Comparison of ENCODE assay signal across 18 cellular contexts in the genomic region with DNA sequence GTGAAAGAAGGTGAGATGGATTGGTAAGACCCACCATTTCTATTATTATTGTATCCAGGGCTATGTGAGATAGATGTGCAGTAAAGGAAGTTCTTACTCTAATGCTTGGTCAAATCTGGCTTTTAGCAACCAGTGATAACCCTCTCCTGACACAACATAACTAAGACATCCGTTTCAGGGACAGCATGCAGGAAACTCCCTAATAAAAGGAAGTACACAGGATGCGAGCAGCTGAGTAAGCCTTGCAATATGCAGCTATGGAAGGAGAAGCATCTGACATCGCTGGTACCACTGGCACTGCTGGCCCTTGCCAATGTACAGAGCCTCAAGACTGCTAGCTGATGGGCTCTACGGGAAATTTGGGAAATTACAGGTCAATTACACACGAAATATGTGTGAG.
DNase-seq lines count a peak whose midpoint lies in the region; ATAC-seq, FAIRE-seq and TF ChIP-seq lines count a peak whose summit lies in the region.
"Had no signal": no experiment of that assay in that cellular context is flagged by ENCODE, and none has a peak within 500 bp of the region (broad histone marks: within the 10 kb centered on the region; RNA-seq: fewer than 3 reads in every experiment).

No MANE protein-coding gene starts in this region.

- DNase-seq in A673 (ENCODE audit: low spot score) = peak; percentile 22
- peak; percentile 11 for DNase-seq in NB4 (ENCODE audit: low read depth)
- DNase-seq in GM12878 (ENCODE audit: low read depth, low spot score) = no peak
- no peak for DNase-seq in right lobe of liver
- DNase-seq in activated CD8-positive, alpha-beta memory T cell treated with anti-CD3 and anti-CD28 coated beads, Interleukin-2, amount 50 U/mL, for 48 hours = no peak
- no peak for DNase-seq in head of caudate nucleus
- DNase-seq in Karpas-422 = no peak
- DNase-seq: DMS 273 treated with DMSO at 0.1 percent for 48 hours, H9, MV-4-11, NCI-H1417 treated with DMSO at 0.1 percent for 48 hours, NCI-H1930, NCI-H2171, NCI-H510A treated with DMSO at 0.1 percent for 48 hours, NCI-H82 had no signal

- H4K20me1 ChIP-seq in GM12878 (ENCODE audit: control insufficient read depth, insufficient read depth) (no peaks in the 10 kb centered on the region), Karpas-422 (ENCODE audit: insufficient read depth, low read depth, low read length) (no peaks in the 10 kb centered on the region)

- intact Hi-C loops in A673 (cut with micrococcal nuclease; ENCODE audit: unreplicated experiment) (no loop called here), GM12878 (cut with micrococcal nuclease; ENCODE audit: unreplicated experiment) (no loop called here), right lobe of liver (cut with DNase I) (no loop called here), head of caudate nucleus (cut with DNase I) (no loop called here)

- peaks cover under 1% of the 10 kb centered on the region for H3K4me1 ChIP-seq in A673 (ENCODE audit: insufficient read depth, low read length, poor library complexity, severe bottlenecking)
- H3K4me1 ChIP-seq in GM12878 (ENCODE audit: control insufficient read depth, insufficient read depth, low read length) = no peaks in the 10 kb centered on the region
- H3K4me1 ChIP-seq in right lobe of liver = no peaks in the 10 kb centered on the region
- H3K4me1 ChIP-seq in Karpas-422 (ENCODE audit: low read length) = no peaks in the 10 kb centered on the region

- SMC1A ChIA-PET in GM12878 (lab: Charles Lee; ENCODE audit: uncharacterized antibody, unreplicated experiment) = interaction anchor here (0.7 to 1.9 kb wide), 4 partner anchors 10 to 80 kb away, joined by 3 to 12 read pairs (median 4); no protein-coding TSS in a partner anchor

- in situ Hi-C loops in GM12878 (cut with MboI) = no loop called here

- POLR2A ChIA-PET in A673 (lab: Charles Lee; ENCODE audit: low non-redundant PET) (no interaction called here), GM12878 (lab: Charles Lee) (interaction anchor here (1.1 kb wide), 1 partner anchor 12 kb away, joined by 3 read pairs; no protein-coding TSS in a partner anchor)

- TF ChIP-seq EP300 in GM12878 (IDR thresholded peaks at IDR 0.05; ENCODE audit: borderline replicate concordance in 1 of 2, control insufficient read depth in 1 of 2, low read depth in 2 of 2, low read length in 2 of 2) = no peak

- CTCF ChIA-PET in A673 (lab: Charles Lee) (no interaction called here), GM12878 (lab: Yijun Ruan, JAX) (interaction anchor here (0.8 kb wide), 1 partner anchor 16 kb away, joined by 3 read pairs; no protein-coding TSS in a partner anchor)

- BruUV-seq in A673 (replicated peaks; lab: Mats Ljungman, UMichigan) = no TSS peak
- BruUV-seq in GM12878 (replicated peaks; lab: Mats Ljungman, UMichigan) = no TSS peak

- no peak for TF ChIP-seq RAD21 in GM12878 (IDR thresholded peaks at IDR 0.05; ENCODE audit: insufficient read depth, low read depth, low read length)

- H2AFZ ChIP-seq in GM12878 (ENCODE audit: control insufficient read depth, low read depth, low read length) (no peak overlapping the region), Karpas-422 (ENCODE audit: low read length) (no peak overlapping the region)

- H3K27me3 ChIP-seq in A673 (replicated peaks; ENCODE audit: insufficient read depth, low read depth, low read length, poor library complexity) = no peaks in the 10 kb centered on the region
- H3K27me3 ChIP-seq in GM12878 (replicated peaks in 1 of 2; ENCODE audit: control insufficient read depth in 2 of 2, insufficient read depth in 2 of 2, low read length in 1 of 2) = no peaks in the 10 kb centered on the region
- H3K27me3 ChIP-seq in right lobe of liver = no peaks in the 10 kb centered on the region
- H3K27me3 ChIP-seq in Karpas-422 (ENCODE audit: low read length) = no peaks in the 10 kb centered on the region

- H3K79me2 ChIP-seq in GM12878 (ENCODE audit: control insufficient read depth, insufficient read depth, low read length) (no peaks in the 10 kb centered on the region), Karpas-422 (ENCODE audit: low read length) (no peaks in the 10 kb centered on the region)

- H3K27ac ChIP-seq in A673 (ENCODE audit: low read depth, low read length, poor library complexity, severe bottlenecking) (no peak overlapping the region), GM12878 (ENCODE audit: control insufficient read depth, insufficient read depth) (no peak overlapping the region), right lobe of liver (no peak overlapping the region), Karpas-422 (ENCODE audit: low read length) (no peak overlapping the region)

- H3K9me3 ChIP-seq in A673 (ENCODE audit: low read depth, low read length, poor library complexity, severe bottlenecking) (peaks cover 6% of the 10 kb centered on the region), GM12878 (replicated peaks; ENCODE audit: control insufficient read depth, insufficient read depth, low read length) (no peaks in the 10 kb centered on the region), right lobe of liver (peaks cover 0 to 8% (median 0%) of the 10 kb centered on the region in 4 donors), Karpas-422 (ENCODE audit: low read length) (peaks cover 45% of the 10 kb centered on the region)

- TF ChIP-seq POLR2A in NB4 (IDR thresholded peaks at IDR 0.05; ENCODE audit: extremely low read depth, insufficient read length) (no peak), GM12878 (IDR thresholded peaks at IDR 0.05; ENCODE audit: low read depth, low read length) (no peak), right lobe of liver (IDR thresholded peaks at IDR 0.05) (no peak)

- H3K9me2 ChIP-seq in Karpas-422 (replicated peaks; ENCODE audit: insufficient read depth, low read length) = no peaks in the 10 kb centered on the region

- H3K9ac ChIP-seq in GM12878 (ENCODE audit: control insufficient read depth, insufficient read depth, low read length) (no peak overlapping the region), Karpas-422 (ENCODE audit: low read length) (no peak overlapping the region)

- no peaks in the 10 kb centered on the region for H3K36me3 ChIP-seq in A673 (ENCODE audit: insufficient read depth, low read length, poor library complexity, severe bottlenecking)
- H3K36me3 ChIP-seq in GM12878 (ENCODE audit: control insufficient read depth in 2 of 2, insufficient read depth in 2 of 2, low read length in 1 of 2) = no peaks in the 10 kb centered on the region
- H3K36me3 ChIP-seq in right lobe of liver = no peaks in the 10 kb centered on the region
- no peaks in the 10 kb centered on the region for H3K36me3 ChIP-seq in Karpas-422 (ENCODE audit: insufficient read depth, low read length)

- H3K4me2 ChIP-seq in GM12878 (ENCODE audit: control insufficient read depth, insufficient read depth) (no peak overlapping the region), Karpas-422 (ENCODE audit: low read depth, low read length, poor library complexity, severe bottlenecking) (no peak overlapping the region)

- no peak for FAIRE-seq in GM12878 (lab: Jason Lieb, UNC)
- FAIRE-seq: A204.1, HTR-8/SVneo had no signal

- WGBS in GM12878 (ENCODE audit: insufficient coverage, insufficient replicate concordance, low lambda C conversion rate, missing lambda C conversion rate) = 6% methylated on average over 5 of the region's 5 CpGs
- 16% methylated on average over 4 of the region's 5 CpGs for WGBS in right lobe of liver (ENCODE audit: insufficient coverage, low coverage, low lambda C conversion rate, missing lambda C conversion rate)

- ATAC-seq in GM12878 (peak; percentile 69), right lobe of liver (peak; percentile 56 to 76 (median 64)), GM21447 (IDR thresholded peaks at IDR 0.05; ENCODE audit: unreplicated experiment) (no peak)

- RAD21 ChIA-PET in GM12878 (lab: Charles Lee; ENCODE audit: unreplicated experiment) = interaction anchor here (1.2 kb wide), 1 partner anchor 13 kb away, joined by 3 read pairs; no protein-coding TSS in a partner anchor

- no peak for TF ChIP-seq CTCF in A673 (conservative IDR thresholded peaks at IDR 0.05; ENCODE audit: low read depth, low read length)
- TF ChIP-seq CTCF in NB4 (IDR thresholded peaks at IDR 0.05; ENCODE audit: low read depth, low read length) = no peak
- no peak for TF ChIP-seq CTCF in GM12878 (IDR thresholded peaks at IDR 0.05 in 2 of 3, conservative IDR thresholded peaks at IDR 0.05 in 1 of 3; ENCODE audit: control insufficient read depth in 2 of 3, extremely low read depth in 1 of 3, insufficient read depth in 1 of 3, low read depth in 3 of 3, low read length in 3 of 3)
- TF ChIP-seq CTCF in right lobe of liver (IDR thresholded peaks at IDR 0.05) = no peak

- H3K4me3 ChIP-seq in A673 (ENCODE audit: low read depth, low read length, poor library complexity, severe bottlenecking) (no peak overlapping the region), NB4 (ENCODE audit: low read depth, low read length) (no peak overlapping the region), GM12878 (no peak overlapping the region), right lobe of liver (no peak overlapping the region), Karpas-422 (ENCODE audit: low read length) (no peak overlapping the region)

TF ChIP-seq in GM12878, 131 proteins besides CTCF, POLR2A, EP300 and RAD21:
- TF ChIP-seq BRCA1 (IDR thresholded peaks at IDR 0.05; ENCODE audit: low read depth, low read length) (no peak), RELB (IDR thresholded peaks at IDR 0.05; ENCODE audit: low read depth) (0 out of 2 replicates have a peak, but pooled peaks have one; percentile 20), IKZF2 (IDR thresholded peaks at IDR 0.05) (no peak), CHD1 (IDR thresholded peaks at IDR 0.05; ENCODE audit: low read depth, low read length) (no peak)

Comparison
In these comparisons a context has a peak if more than half of its experiments do, and no peak if none do; other contexts are left out.
1. DNase-seq: peak in A673 (single experiment) and NB4 (single experiment); none in GM12878 (single experiment), right lobe of liver (0 of 3), activated CD8-positive, alpha-beta memory T cell treated with anti-CD3 and anti-CD28 coated beads, Interleukin-2, amount 50 U/mL, for 48 hours (single experiment), head of caudate nucleus (0 of 42) and Karpas-422 (single experiment).